12 cellular contexts compared by ENCODE assay signal in genomic region chr2:12701786-12702660, GRCh38. TPM values are rescaled to one million over a fixed set of nuclear protein-coding genes. Genes with fewer than 3 reads are reported as not detected.
DNase-seq lines count a peak whose midpoint lies in the region; ATAC-seq and TF ChIP-seq lines count a peak whose summit lies in the region.
"Had no signal": no experiment of that assay in that cellular context is flagged by ENCODE, and none has a peak within 500 bp of the region (broad histone marks: within the 10 kb centered on the region; RNA-seq: fewer than 3 reads in every experiment).

No MANE protein-coding gene starts in this region.

- H3K4me3 ChIP-seq in fibroblast of mammary gland (ENCODE audit: control insufficient read depth, low read depth, low read length) = no peak overlapping the region
- H3K4me3 ChIP-seq: upper lobe of right lung had no signal

- H3K27me3 Mint-ChIP-seq in activated T-helper 17 cell treated with anti-CD3 and anti-CD28 coated beads, Interleukin-2, amount 50 U/mL, for 72 hours = no peaks in the 10 kb centered on the region
- H3K27me3 Mint-ChIP-seq: natural killer cell treated with Interleukin-12 subunit alpha and Interleukin-12 subunit beta and Interleukin-15 and Interleukin-18, amount 100 ng/mL, for 72 hours had no signal

- H3K27ac Mint-ChIP-seq in activated T-helper 17 cell treated with anti-CD3 and anti-CD28 coated beads, Interleukin-2, amount 50 U/mL, for 72 hours = peak overlapping the region; percentile 74
- H3K27ac Mint-ChIP-seq: activated B cell treated with CpG ODN at 0.5 μM for 24 hours; natural killer cell treated with Interleukin-12 subunit alpha and Interleukin-12 subunit beta and Interleukin-15 and Interleukin-18, amount 100 ng/mL, for 72 hours had no signal

- peaks cover 30% of the 10 kb centered on the region for H3K4me1 Mint-ChIP-seq in activated T-helper 17 cell treated with anti-CD3 and anti-CD28 coated beads, Interleukin-2, amount 50 U/mL, for 72 hours
- H3K4me1 Mint-ChIP-seq: activated B cell treated with CpG ODN at 0.5 μM for 24 hours had no signal

- peak; percentile 79 for ATAC-seq in activated T-helper 17 cell treated with anti-CD3 and anti-CD28 coated beads, Interleukin-2, amount 50 U/mL, for 72 hours (replicated peaks)
- ATAC-seq in GM18511 (IDR thresholded peaks at IDR 0.05; ENCODE audit: unreplicated experiment) (no peak), HG02938 (IDR thresholded peaks at IDR 0.05; ENCODE audit: unreplicated experiment) (no peak)

- TF ChIP-seq CTCF in fibroblast of mammary gland (conservative IDR thresholded peaks at IDR 0.05; ENCODE audit: control insufficient read depth, insufficient read depth, low read depth, low read length) = no peak

- H3K9me3 Mint-ChIP-seq in activated T-helper 17 cell treated with anti-CD3 and anti-CD28 coated beads, Interleukin-2, amount 50 U/mL, for 72 hours = no peaks in the 10 kb centered on the region
- H3K9me3 Mint-ChIP-seq: activated B cell treated with CpG ODN at 0.5 μM for 24 hours had no signal

- DNase-seq in A172 (ENCODE audit: low spot score) (peak; percentile 56), Daoy (ENCODE audit: low read depth) (peak; percentile 59), fibroblast of mammary gland (ENCODE audit: low read depth) (peak; percentile 83), cerebellum (ENCODE audit: low spot score) (no peak)
- no peak for DNase-seq in activated CD4-positive, CD25-positive, alpha-beta regulatory T cell (lab: John Stamatoyannopoulos, UW)
- DNase-seq: activated B cell treated with CpG ODN at 0.5 μM for 24 hours; central memory CD4-positive, alpha-beta T cell; upper lobe of right lung had no signal

- H3K36me3 Mint-ChIP-seq in activated T-helper 17 cell treated with anti-CD3 and anti-CD28 coated beads, Interleukin-2, amount 50 U/mL, for 72 hours (ENCODE audit: low read depth) = no peaks in the 10 kb centered on the region

- peak overlapping the region; percentile 60 for H3K4me3 Mint-ChIP-seq in activated T-helper 17 cell treated with anti-CD3 and anti-CD28 coated beads, Interleukin-2, amount 50 U/mL, for 72 hours
- H3K4me3 Mint-ChIP-seq: activated B cell treated with CpG ODN at 0.5 μM for 24 hours; natural killer cell treated with Interleukin-12 subunit alpha and Interleukin-12 subunit beta and Interleukin-15 and Interleukin-18, amount 100 ng/mL, for 72 hours had no signal

RNA-seq across cellular contexts. Expression of gene TRIB2, which starts 14.7 kb away (rescaled TPM):
- total RNA-seq in A172 (2014; rRNA removed; shearing (Covaris generic)) = 2.0 and 8.3 TPM in 2 replicates
- 17.4 and 19.0 TPM in 2 replicates for total RNA-seq in Daoy (2014; rRNA removed; shearing (Covaris generic))
- total RNA-seq in activated T-helper 17 cell treated with anti-CD3 and anti-CD28 coated beads, Interleukin-2, amount 50 U/mL, for 72 hours = 10 to 100 TPM; 17.3 to 17.4 TPM
- 146 TPM for total RNA-seq in cerebellum

Comparison
In these comparisons a context has a peak if more than half of its experiments do, and no peak if none do; other contexts are left out.
1. DNase-seq: peak in A172 (single experiment), Daoy (single experiment) and fibroblast of mammary gland (single experiment); none in cerebellum (single experiment) and activated CD4-positive, CD25-positive, alpha-beta regulatory T cell (0 of 4).